In the genomic region with DNA sequence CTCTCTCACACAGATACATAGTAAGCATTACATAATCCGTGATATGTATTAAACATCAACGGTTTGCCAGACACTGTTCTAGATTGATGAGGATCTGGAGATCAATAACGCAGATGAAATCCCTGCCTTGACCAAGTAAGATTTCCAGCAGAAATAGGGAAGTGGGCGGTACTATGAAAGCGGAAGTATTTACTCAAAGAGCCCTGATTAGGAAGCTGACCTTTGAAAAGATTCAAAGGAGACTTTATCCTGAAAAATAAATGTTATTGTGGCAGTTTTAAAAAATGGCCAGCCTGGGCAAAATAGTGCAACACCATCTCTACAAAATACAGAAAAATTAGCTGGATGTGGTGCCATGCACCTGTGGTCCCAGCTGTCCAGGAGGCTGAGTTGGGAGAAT, we compare ENCODE assay signal across 24 cellular contexts.
"Had no signal": no experiment of that assay in that cellular context is flagged by ENCODE, and none has a peak within 500 bp of the region (broad histone marks: within the 10 kb centered on the region; RNA-seq: fewer than 3 reads in every experiment).

No MANE protein-coding gene starts in this region.

- H3K27ac Mint-ChIP-seq: activated naive CD4-positive, alpha-beta T cell treated with anti-CD3 and anti-CD28 coated beads, Interleukin-2, amount 10 ng/mL, durations not matched to agents 7 days and 5 days; immature natural killer cell; nephron progenitor cell; T-helper 2 cell treated with Interferon-gamma antibody and Interleukin-4, amounts not matched to agents 5 μg/mL and 100 μg/mL, for 36 hours had no signal

- DNase-seq: activated CD4-positive, alpha-beta T cell treated with anti-CD3 and anti-CD28 coated beads, Interleukin-2, amount 50 U/mL, for 1 hour; activated CD4-positive, CD25-positive, alpha-beta regulatory T cell treated with anti-CD3 and anti-CD28 coated beads, Interleukin-2, amount 50 U/mL, for 72 hours; activated CD8-positive, alpha-beta memory T cell treated with anti-CD3 and anti-CD28 coated beads, Interleukin-2, amount 50 U/mL, for 4 hours; activated naive CD4-positive, alpha-beta T cell treated with anti-CD3 and anti-CD28 coated beads, Interleukin-2, amount 10 ng/mL, durations not matched to agents 7 days and 5 days; activated T-cell treated with anti-CD3 and anti-CD28 coated beads, Interleukin-2, amount 50 U/mL, for 4 hours; aorta; brain microvascular endothelial cell; effector CD4-positive, alpha-beta T cell; immature natural killer cell; kidney glomerular epithelial cell; left ventricle myocardium inferior; mammary epithelial cell; midbrain; nephron progenitor cell; occipital lobe; stimulated activated CD4-positive, alpha-beta T cell treated with anti-CD3 and anti-CD28 coated beads, Interleukin-12 subunit alpha, Interleukin-12 subunit beta, amount 100 ng/mL, for 4 hours; stimulated activated CD4-positive, alpha-beta T cell treated with anti-CD3 and anti-CD28 coated beads, Interleukin-1b, Interleukin-23, amount 100 ng/mL, for 48 hours; stimulated activated naive CD4-positive, alpha-beta T cell treated with Interleukin-2 at 50 U/mL for 16 hours; tibial artery had no signal

- H3K27me3 ChIP-seq: brain microvascular endothelial cell, esophagus muscularis mucosa, tibial artery, vagina had no signal

- H3K36me3 Mint-ChIP-seq: immature natural killer cell had no signal

- H3K4me3 Mint-ChIP-seq: activated naive CD4-positive, alpha-beta T cell treated with anti-CD3 and anti-CD28 coated beads, Interleukin-2, amount 10 ng/mL, durations not matched to agents 7 days and 5 days; activated T-cell treated with anti-CD3 and anti-CD28 coated beads, Interleukin-2, amount 50 U/mL, for 4 hours; immature natural killer cell; nephron progenitor cell; T-helper 2 cell treated with Interferon-gamma antibody and Interleukin-4, amounts not matched to agents 5 μg/mL and 100 μg/mL, for 36 hours had no signal

- H3K27ac ChIP-seq: brain microvascular endothelial cell, coronary artery, esophagus muscularis mucosa, left ventricle myocardium inferior, tibial artery, vagina, VCaP had no signal

- H3K9me3 Mint-ChIP-seq: immature natural killer cell had no signal

- H3K27me3 Mint-ChIP-seq: activated naive CD4-positive, alpha-beta T cell treated with anti-CD3 and anti-CD28 coated beads, Interleukin-2, amount 10 ng/mL, durations not matched to agents 7 days and 5 days had no signal

- H3K4me1 Mint-ChIP-seq: immature natural killer cell had no signal

- ATAC-seq: activated T-cell treated with anti-CD3 and anti-CD28 coated beads, Interleukin-2, amount 50 U/mL, for 4 hours had no signal
